Comparison of ENCODE assay signal across 8 cellular contexts in genomic region chr4:123488916-123489315, GRCh38.
DNase-seq lines count a peak whose midpoint lies in the region; ATAC-seq and TF ChIP-seq lines count a peak whose summit lies in the region.

No MANE protein-coding gene starts in this region.

- H3K4me1 ChIP-seq in left lung = peaks cover 0 to 5% of the 10 kb centered on the region in 2 donors
- no peaks in the 10 kb centered on the region for H3K4me1 ChIP-seq in stomach
- no peaks in the 10 kb centered on the region for H3K4me1 ChIP-seq in spleen

- no peaks in the 10 kb centered on the region for H3K27me3 ChIP-seq in left lung
- H3K27me3 ChIP-seq in stomach = no peaks in the 10 kb centered on the region
- no peaks in the 10 kb centered on the region for H3K27me3 ChIP-seq in spleen (replicated peaks in 1 of 7)

- 51 to 70% (median 65%) methylated on average over 5 of the region's 5 CpGs for whole genome bisulfite sequencing in stomach, 5 donors
- WGBS in spleen, 5 donors = 41 to 55% (median 44%) methylated on average over 5 of the region's 5 CpGs

- no peak for TF ChIP-seq CTCF in left lung (IDR thresholded peaks at IDR 0.05)
- no peak for TF ChIP-seq CTCF in stomach (IDR thresholded peaks at IDR 0.05)
- TF ChIP-seq CTCF in spleen (IDR thresholded peaks at IDR 0.05 in 8 of 11, conservative IDR thresholded peaks at IDR 0.05 in 3 of 11) = no peak
- no peak for TF ChIP-seq CTCF in osteocyte (IDR thresholded peaks at IDR 0.05)

- H3K4me3 Mint-ChIP-seq in osteocyte (ENCODE audit: unreplicated experiment) = no peak overlapping the region

- H3K9me3 Mint-ChIP-seq in osteocyte (ENCODE audit: unreplicated experiment) = no peaks in the 10 kb centered on the region

- no peaks in the 10 kb centered on the region for H3K36me3 Mint-ChIP-seq in osteocyte (ENCODE audit: unreplicated experiment)

- peak; percentile 21 for DNase-seq in SW480 (ENCODE audit: low spot score)
- DNase-seq in left lung = no peak
- DNase-seq in stomach = no peak
- no peak for DNase-seq in spleen
- DNase-seq in osteocyte (ENCODE audit: extremely low spot score, unreplicated experiment) = no peak

- H3K36me3 ChIP-seq in left lung (no peaks in the 10 kb centered on the region), stomach (no peaks in the 10 kb centered on the region), spleen (no peaks in the 10 kb centered on the region)

- ATAC-seq in GM18867 (IDR thresholded peaks at IDR 0.05; ENCODE audit: unreplicated experiment) (peak; percentile 69), HG03103 (IDR thresholded peaks at IDR 0.05; ENCODE audit: low read depth, unreplicated experiment) (peak; percentile 72), left lung (peak; percentile 97), HG02571 (IDR thresholded peaks at IDR 0.05; ENCODE audit: unreplicated experiment) (no peak)

- H3K4me1 Mint-ChIP-seq in osteocyte (ENCODE audit: unreplicated experiment) = no peaks in the 10 kb centered on the region

- no peak for TF ChIP-seq EP300 in stomach (IDR thresholded peaks at IDR 0.05)

- H3K4me3 ChIP-seq in left lung = no peak overlapping the region
- no peak overlapping the region for H3K4me3 ChIP-seq in stomach
- no peak overlapping the region for H3K4me3 ChIP-seq in spleen

- H3K27me3 Mint-ChIP-seq in osteocyte (ENCODE audit: unreplicated experiment) = no peaks in the 10 kb centered on the region

- no peaks in the 10 kb centered on the region for H3K9me3 ChIP-seq in left lung
- no peaks in the 10 kb centered on the region for H3K9me3 ChIP-seq in stomach
- H3K9me3 ChIP-seq in spleen = no peaks in the 10 kb centered on the region

- TF ChIP-seq POLR2A in stomach (IDR thresholded peaks at IDR 0.05) (no peak), spleen (IDR thresholded peaks at IDR 0.05) (no peak)

- no peak overlapping the region for H3K27ac Mint-ChIP-seq in osteocyte (ENCODE audit: unreplicated experiment)

- H3K27ac ChIP-seq in left lung = no peak overlapping the region
- H3K27ac ChIP-seq in stomach = no peak overlapping the region
- H3K27ac ChIP-seq in spleen = no peak overlapping the region

- intact Hi-C loops in left lung (cut with DNase I) = no loop called here
- intact Hi-C loops in stomach (cut with DNase I; ENCODE audit: low total_unique reads) = no loop called here
- intact Hi-C loops in spleen (cut with DNase I; ENCODE audit: low total_unique reads) = no loop called here
